1 cellular context compared by ENCODE assay signal in the genomic region with DNA sequence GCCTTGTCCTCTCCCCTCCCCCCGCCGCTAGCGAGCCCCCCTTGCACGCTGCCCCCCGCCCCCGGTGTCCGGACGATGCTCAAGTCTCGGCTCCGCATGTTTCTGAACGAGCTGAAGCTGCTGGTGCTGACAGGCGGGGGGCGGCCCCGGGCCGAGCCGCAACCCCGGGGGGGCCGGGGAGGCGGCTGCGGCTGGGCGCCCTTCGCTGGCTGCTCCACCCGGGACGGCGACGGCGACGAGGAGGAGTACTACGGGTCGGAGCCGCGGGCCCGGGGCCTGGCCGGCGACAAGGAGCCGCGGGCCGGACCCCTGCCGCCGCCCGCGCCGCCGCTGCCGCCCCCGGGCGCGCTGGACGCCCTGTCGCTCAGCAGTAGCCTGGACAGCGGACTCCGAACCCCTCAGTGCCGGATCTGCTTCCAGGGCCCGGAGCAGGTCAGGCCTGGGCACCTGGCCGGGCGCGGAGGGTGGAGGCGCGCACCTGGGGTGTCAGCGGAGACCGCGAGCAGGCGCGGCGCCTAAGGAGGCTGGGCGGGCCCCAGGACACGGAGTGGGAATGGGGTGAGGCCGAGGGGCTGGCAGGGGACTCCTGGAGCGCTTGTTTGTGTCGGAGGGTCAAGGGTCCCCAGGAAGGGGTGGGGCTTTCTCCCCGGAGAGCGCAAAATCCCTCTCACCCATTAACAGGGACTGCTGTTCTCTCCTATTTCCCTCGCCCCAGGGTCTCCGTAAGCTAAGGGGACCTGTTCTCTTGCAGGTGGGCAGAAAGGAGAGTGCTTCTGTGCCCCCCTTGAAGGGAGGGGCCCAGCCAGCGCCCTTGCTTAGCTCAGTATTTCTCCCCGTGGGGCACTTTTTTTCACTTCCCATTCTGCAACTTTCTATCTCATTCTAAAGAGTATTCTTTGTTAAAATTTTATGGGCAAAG.
TF ChIP-seq lines count a peak whose summit lies in the region.

No MANE protein-coding gene starts in this region.

TF ChIP-seq in GM23338, 12 proteins besides CTCF, POLR2A, EP300 and RAD21 (continued from another document):
- TF ChIP-seq STAT1 (IDR thresholded peaks at IDR 0.05; ENCODE audit: unreplicated experiment) (no peak), NANOG (IDR thresholded peaks at IDR 0.05; ENCODE audit: borderline replicate concordance) (no peak), ETS1 (IDR thresholded peaks at IDR 0.05) (no peak)
- TF ChIP-seq, protein P1, sequence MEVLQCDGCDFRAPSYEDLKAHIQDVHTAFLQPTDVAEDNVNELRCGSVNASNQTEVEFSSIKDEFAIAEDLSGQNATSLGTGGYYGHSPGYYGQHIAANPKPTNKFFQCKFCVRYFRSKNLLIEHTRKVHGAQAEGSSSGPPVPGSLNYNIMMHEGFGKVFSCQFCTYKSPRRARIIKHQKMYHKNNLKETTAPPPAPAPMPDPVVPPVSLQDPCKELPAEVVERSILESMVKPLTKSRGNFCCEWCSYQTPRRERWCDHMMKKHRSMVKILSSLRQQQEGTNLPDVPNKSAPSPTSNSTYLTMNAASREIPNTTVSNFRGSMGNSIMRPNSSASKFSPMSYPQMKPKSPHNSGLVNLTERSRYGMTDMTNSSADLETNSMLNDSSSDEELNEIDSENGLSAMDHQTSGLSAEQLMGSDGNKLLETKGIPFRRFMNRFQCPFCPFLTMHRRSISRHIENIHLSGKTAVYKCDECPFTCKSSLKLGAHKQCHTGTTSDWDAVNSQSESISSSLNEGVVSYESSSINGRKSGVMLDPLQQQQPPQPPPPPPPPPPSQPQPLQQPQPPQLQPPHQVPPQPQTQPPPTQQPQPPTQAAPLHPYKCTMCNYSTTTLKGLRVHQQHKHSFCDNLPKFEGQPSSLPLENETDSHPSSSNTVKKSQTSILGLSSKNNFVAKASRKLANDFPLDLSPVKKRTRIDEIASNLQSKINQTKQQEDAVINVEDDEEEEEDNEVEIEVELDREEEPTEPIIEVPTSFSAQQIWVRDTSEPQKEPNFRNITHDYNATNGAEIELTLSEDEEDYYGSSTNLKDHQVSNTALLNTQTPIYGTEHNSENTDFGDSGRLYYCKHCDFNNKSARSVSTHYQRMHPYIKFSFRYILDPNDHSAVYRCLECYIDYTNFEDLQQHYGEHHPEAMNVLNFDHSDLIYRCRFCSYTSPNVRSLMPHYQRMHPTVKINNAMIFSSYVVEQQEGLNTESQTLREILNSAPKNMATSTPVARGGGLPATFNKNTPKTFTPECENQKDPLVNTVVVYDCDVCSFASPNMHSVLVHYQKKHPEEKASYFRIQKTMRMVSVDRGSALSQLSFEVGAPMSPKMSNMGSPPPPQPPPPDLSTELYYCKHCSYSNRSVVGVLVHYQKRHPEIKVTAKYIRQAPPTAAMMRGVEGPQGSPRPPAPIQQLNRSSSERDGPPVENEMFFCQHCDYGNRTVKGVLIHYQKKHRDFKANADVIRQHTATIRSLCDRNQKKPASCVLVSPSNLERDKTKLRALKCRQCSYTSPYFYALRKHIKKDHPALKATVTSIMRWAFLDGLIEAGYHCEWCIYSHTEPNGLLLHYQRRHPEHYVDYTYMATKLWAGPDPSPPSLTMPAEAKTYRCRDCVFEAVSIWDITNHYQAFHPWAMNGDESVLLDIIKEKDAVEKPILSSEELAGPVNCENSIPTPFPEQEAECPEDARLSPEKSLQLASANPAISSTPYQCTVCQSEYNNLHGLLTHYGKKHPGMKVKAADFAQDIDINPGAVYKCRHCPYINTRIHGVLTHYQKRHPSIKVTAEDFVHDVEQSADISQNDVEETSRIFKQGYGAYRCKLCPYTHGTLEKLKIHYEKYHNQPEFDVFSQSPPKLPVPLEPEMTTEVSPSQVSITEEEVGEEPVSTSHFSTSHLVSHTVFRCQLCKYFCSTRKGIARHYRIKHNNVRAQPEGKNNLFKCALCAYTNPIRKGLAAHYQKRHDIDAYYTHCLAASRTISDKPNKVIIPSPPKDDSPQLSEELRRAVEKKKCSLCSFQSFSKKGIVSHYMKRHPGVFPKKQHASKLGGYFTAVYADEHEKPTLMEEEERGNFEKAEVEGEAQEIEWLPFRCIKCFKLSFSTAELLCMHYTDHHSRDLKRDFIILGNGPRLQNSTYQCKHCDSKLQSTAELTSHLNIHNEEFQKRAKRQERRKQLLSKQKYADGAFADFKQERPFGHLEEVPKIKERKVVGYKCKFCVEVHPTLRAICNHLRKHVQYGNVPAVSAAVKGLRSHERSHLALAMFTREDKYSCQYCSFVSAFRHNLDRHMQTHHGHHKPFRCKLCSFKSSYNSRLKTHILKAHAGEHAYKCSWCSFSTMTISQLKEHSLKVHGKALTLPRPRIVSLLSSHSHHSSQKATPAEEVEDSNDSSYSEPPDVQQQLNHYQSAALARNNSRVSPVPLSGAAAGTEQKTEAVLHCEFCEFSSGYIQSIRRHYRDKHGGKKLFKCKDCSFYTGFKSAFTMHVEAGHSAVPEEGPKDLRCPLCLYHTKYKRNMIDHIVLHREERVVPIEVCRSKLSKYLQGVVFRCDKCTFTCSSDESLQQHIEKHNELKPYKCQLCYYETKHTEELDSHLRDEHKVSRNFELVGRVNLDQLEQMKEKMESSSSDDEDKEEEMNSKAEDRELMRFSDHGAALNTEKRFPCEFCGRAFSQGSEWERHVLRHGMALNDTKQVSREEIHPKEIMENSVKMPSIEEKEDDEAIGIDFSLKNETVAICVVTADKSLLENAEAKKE (CRISPR knock-in tag; IDR thresholded peaks at IDR 0.05) = no peak
TF ChIP-seq in GM23338: peak in this region for 0.
